Comparison of ENCODE assay signal across 9 cellular contexts in genomic region chr14:21634840-21635239, GRCh38. TPM values are rescaled to one million over a fixed set of nuclear protein-coding genes. Genes with fewer than 3 reads are reported as not detected.
"Had no signal": no experiment of that assay in that cellular context is flagged by ENCODE, and none has a peak within 500 bp of the region (broad histone marks: within the 10 kb centered on the region; RNA-seq: fewer than 3 reads in every experiment).

A gene with protein sequence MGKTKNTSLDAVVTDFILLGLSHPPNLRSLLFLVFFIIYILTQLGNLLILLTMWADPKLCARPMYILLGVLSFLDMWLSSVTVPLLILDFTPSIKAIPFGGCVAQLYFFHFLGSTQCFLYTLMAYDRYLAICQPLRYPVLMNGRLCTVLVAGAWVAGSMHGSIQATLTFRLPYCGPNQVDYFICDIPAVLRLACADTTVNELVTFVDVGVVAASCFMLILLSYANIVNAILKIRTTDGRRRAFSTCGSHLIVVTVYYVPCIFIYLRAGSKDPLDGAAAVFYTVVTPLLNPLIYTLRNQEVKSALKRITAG (minus strand): TSS chr14:21634940. CDS start chr14:21634842, 98 bp downstream.

- FAIRE-seq: HepG2, HTR-8/SVneo, K562 had no signal

- H3K4me3 ChIP-seq: K562 had no signal

- DNase-seq: IMR-90, KBM-7 had no signal

- H3K36me3 Mint-ChIP-seq: IgD-negative memory B cell had no signal

- H3K27ac Mint-ChIP-seq: IgD-negative memory B cell had no signal

- H3K4me3 Mint-ChIP-seq: IgD-negative memory B cell had no signal

- H3K4me1 Mint-ChIP-seq: IgD-negative memory B cell had no signal

- ATAC-seq: HepG2, K562 had no signal

- H3K27ac ChIP-seq: HL-60 had no signal

RNA-seq across cellular contexts. Expression of the gene that starts here (rescaled TPM):
- total RNA-seq: HepG2, HT-29, HT1080, IMR-90, K562 had no signal
- polyA plus RNA-seq: HepG2, IgD-negative memory B cell, IMR-90, K562 had no signal
